ENCODE assay signal across 8 cellular contexts in the genomic region with DNA sequence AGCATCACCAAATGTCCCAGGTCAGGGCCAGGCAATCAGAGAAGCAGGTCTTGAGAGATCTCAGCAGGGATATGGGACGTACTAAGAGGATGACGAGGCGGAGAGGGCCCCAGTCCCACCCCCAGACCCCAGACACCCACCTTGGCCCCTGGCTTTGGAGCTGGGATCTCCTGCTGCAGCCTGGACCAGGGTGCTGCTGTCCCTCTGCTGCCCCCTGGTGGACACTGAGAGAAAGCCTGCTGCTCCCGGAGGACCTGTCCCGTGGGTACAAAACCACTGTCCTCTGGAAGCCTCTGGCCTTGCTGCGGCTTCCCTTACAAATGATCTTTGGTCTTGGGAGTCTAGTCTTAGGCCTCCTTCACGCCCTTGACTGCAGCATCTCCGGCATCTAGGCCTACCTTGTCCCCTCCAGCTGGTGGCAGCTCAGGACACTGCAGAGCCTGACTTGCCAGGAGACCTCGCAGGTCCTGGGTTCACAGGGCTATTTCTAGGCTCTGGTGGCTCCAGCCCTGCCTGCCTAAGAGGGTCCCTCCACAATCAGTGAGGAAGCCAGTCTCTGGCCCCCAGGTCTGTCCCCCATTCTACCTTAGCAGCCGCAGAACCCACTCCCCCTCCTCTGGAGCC.
DNase-seq lines count a peak whose midpoint lies in the region; ATAC-seq lines count a peak whose summit lies in the region.

No MANE protein-coding gene starts in this region.

- ATAC-seq in HG02798 (IDR thresholded peaks at IDR 0.05; ENCODE audit: poor library complexity, unreplicated experiment): peak; percentile 67
- no peak for ATAC-seq in GM21423 (IDR thresholded peaks at IDR 0.05; ENCODE audit: unreplicated experiment)

- peak; percentile 11 for DNase-seq in GF-D8 (lab: John Stamatoyannopoulos, UW)
- DNase-seq in NCI-H510A treated with DMSO at 0.1 percent for 48 hours (lab: John Stamatoyannopoulos, UW): peak; percentile 81
- peak; percentile 87 to 89 for DNase-seq in activated CD4-positive, alpha-beta T cell treated with anti-CD3 and anti-CD28 coated beads, Interleukin-2, amount 50 U/mL, for 48 hours
- DNase-seq in effector CD4-positive, alpha-beta T cell: peak; percentile 87
- DNase-seq in lung microvascular endothelial cell (ENCODE audit: low read depth in 2 of 2): peak; percentile 80 to 87
- peak; percentile 55 for DNase-seq in stimulated activated CD8-positive, alpha-beta memory T cell treated with anti-CD3 and anti-CD28 coated beads, Interleukin-12 subunit alpha, Interleukin-12 subunit beta, amount 100 ng/mL, for 4 hours (ENCODE audit: low read depth)

Comparison
In these comparisons a context has a peak if more than half of its experiments do, and no peak if none do; other contexts are left out.
1. DNase-seq: peak in every context shown above with its lines; median percentile 88 in activated CD4-positive, alpha-beta T cell treated with anti-CD3 and anti-CD28 coated beads, Interleukin-2, amount 50 U/mL, for 48 hours; 87 in effector CD4-positive, alpha-beta T cell; 84 in lung microvascular endothelial cell; 81 in NCI-H510A treated with DMSO at 0.1 percent for 48 hours; 55 in stimulated activated CD8-positive, alpha-beta memory T cell treated with anti-CD3 and anti-CD28 coated beads, Interleukin-12 subunit alpha, Interleukin-12 subunit beta, amount 100 ng/mL, for 4 hours; 11 in GF-D8.